ENCODE assay signal across 9 cellular contexts in the genomic region with DNA sequence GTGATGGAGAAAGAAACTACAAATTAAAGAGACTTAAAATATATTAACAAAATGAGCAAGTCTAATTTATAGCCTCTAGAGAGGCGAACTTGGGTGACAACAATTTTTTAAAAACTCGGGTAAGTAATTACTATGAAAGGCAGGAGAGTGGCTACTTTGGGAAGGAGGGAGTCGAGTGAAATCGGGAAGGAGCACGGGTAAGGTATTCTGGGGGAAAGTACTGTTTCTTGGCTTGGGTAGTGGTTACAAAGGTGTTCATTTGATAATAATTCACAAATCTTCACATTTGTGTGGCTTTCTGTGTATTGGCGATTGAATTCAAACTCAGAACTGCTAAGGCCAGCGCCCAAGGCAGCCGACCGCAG. TPM values are rescaled to one million over a fixed set of nuclear protein-coding genes. Genes with fewer than 3 reads are reported as not detected.
A peak's percentile ranks its signal among the peaks of the same experiment; 100 is the strongest.
DNase-seq lines count a peak whose midpoint lies in the region; ATAC-seq, FAIRE-seq and TF ChIP-seq lines count a peak whose summit lies in the region.
"Had no signal": no experiment of that assay in that cellular context is flagged by ENCODE, and none has a peak within 500 bp of the region (broad histone marks: within the 10 kb centered on the region; RNA-seq: fewer than 3 reads in every experiment).

No MANE protein-coding gene starts in this region.

- H3K4me2 ChIP-seq in A549: peak overlapping the region; percentile 94

- H3K27ac Mint-ChIP-seq in natural killer cell: peak overlapping the region in 1 of 2 donors; percentile 7

- H3K4me1 ChIP-seq in A549 (peaks cover 23% of the 10 kb centered on the region), HUES48 (ENCODE audit: control insufficient read depth, insufficient read depth, low read length) (peaks cover 17% of the 10 kb centered on the region), body of pancreas (peaks cover 37% of the 10 kb centered on the region)

- H3K9me3 Mint-ChIP-seq in natural killer cell: no peaks in the 10 kb centered on the region

- peaks cover 26 to 32% of the 10 kb centered on the region in 2 donors for H3K27me3 Mint-ChIP-seq in natural killer cell (ENCODE audit: low read depth in 2 of 2)

- ATAC-seq in A549 (no peak), body of pancreas (no peak), natural killer cell (no peak), HG03039 (IDR thresholded peaks at IDR 0.05; ENCODE audit: unreplicated experiment) (no peak), HG02763 (IDR thresholded peaks at IDR 0.05; ENCODE audit: unreplicated experiment) (no peak), GM21515 (IDR thresholded peaks at IDR 0.05; ENCODE audit: unreplicated experiment) (no peak)

- TF ChIP-seq RAD21 in A549 (conservative IDR thresholded peaks at IDR 0.05 in 1 of 2, IDR thresholded peaks at IDR 0.05 in 1 of 2): no peak

- TF ChIP-seq CTCF in A549 (IDR thresholded peaks at IDR 0.05): no peak
- no peak for TF ChIP-seq CTCF in body of pancreas (IDR thresholded peaks at IDR 0.05)
- no peak for TF ChIP-seq CTCF in natural killer cell (IDR thresholded peaks at IDR 0.05)

- no peaks in the 10 kb centered on the region for H3K36me3 ChIP-seq in HUES48 (ENCODE audit: control insufficient read depth, insufficient read depth, low read length)
- no peaks in the 10 kb centered on the region for H3K36me3 ChIP-seq in body of pancreas (replicated peaks in 1 of 2; ENCODE audit: insufficient read depth in 1 of 2, low read depth in 2 of 2)

- TF ChIP-seq POLR2A in A549 (IDR thresholded peaks at IDR 0.05; ENCODE audit: low read length) (no peak), body of pancreas (IDR thresholded peaks at IDR 0.05) (no peak)

- no peak for FAIRE-seq in A549 (lab: Jason Lieb, UNC)
- FAIRE-seq: frontal cortex had no signal

- H3K9me3 ChIP-seq in A549 (no peaks in the 10 kb centered on the region), HUES48 (ENCODE audit: control insufficient read depth, insufficient read depth, low read length) (no peaks in the 10 kb centered on the region), body of pancreas (no peaks in the 10 kb centered on the region)

- WGBS in A549 (ENCODE audit: missing lambda C conversion rate): 32% methylated on average over 9 of the region's 9 CpGs
- WGBS in body of pancreas, 2 donors: 29 to 36% methylated on average over 9 of the region's 9 CpGs

- TF ChIP-seq EP300 in A549 (IDR thresholded peaks at IDR 0.05): no peak

- peak overlapping the region; percentile 86 for H3K4me3 Mint-ChIP-seq in natural killer cell

- intact Hi-C loops in body of pancreas (cut with DNase I): no loop called here
- intact Hi-C loops in natural killer cell (cut with micrococcal nuclease): no loop called here

- H3K27me3 ChIP-seq in HUES48 (ENCODE audit: control insufficient read depth, insufficient read depth, low read length): peaks cover 43% of the 10 kb centered on the region
- no peaks in the 10 kb centered on the region for H3K27me3 ChIP-seq in body of pancreas

- H3K36me3 Mint-ChIP-seq in natural killer cell: no peaks in the 10 kb centered on the region

- H3K4me1 Mint-ChIP-seq in natural killer cell: peaks cover 9 to 18% of the 10 kb centered on the region in 2 donors

- no peak overlapping the region for H3K9ac ChIP-seq in HUES48 (ENCODE audit: low read depth, low read length)

- CTCF ChIA-PET in A549 (lab: Yijun Ruan, JAX): interaction anchor here (0.6 to 6.3 kb wide), 42 partner anchors 9 to 1856 kb away, joined by 3 to 143 read pairs (median 4); partner anchors contain the start of genes LDB3 and WAPL

- POLR2A ChIA-PET in A549 (lab: Yijun Ruan, JAX): interaction anchor here (1.0 to 3.3 kb wide), 14 partner anchors 9 to 358 kb away, joined by 3 to 49 read pairs (median 5); partner anchors contain the start of genes GRID1 and WAPL

- peak overlapping the region; percentile 92 to 94 for H3K27ac ChIP-seq in A549
- H3K27ac ChIP-seq in HUES48 (ENCODE audit: low read depth, low read length): peak overlapping the region; percentile 14
- H3K27ac ChIP-seq in body of pancreas: peak overlapping the region; percentile 88 to 94 (median 92)

- no peak overlapping the region; the same call in 2 of the 3 replicates for H3K4me3 ChIP-seq in A549
- no peak overlapping the region; the same call in 1 of the 2 replicates for H3K4me3 ChIP-seq in HUES48 (ENCODE audit: low read depth, low read length)
- H3K4me3 ChIP-seq in body of pancreas: no peak overlapping the region

- DNase-seq in A549 (ENCODE audit: low read depth in 1 of 2, low spot score in 1 of 2) (no peak), body of pancreas (no peak), natural killer cell (no peak), SIG-M5 treated with dmso at 0.1 percent for 504 hours (lab: John Stamatoyannopoulos, UW; ENCODE audit: unreplicated experiment) (no peak)

TF ChIP-seq in A549, 52 proteins besides CTCF, POLR2A, EP300 and RAD21 (continues in another document):
- TF ChIP-seq TFCP2L1 (CRISPR knock-in tag; IDR thresholded peaks at IDR 0.05) (no peak), ZNF302 (CRISPR knock-in tag; IDR thresholded peaks at IDR 0.05) (no peak), HDAC2 (IDR thresholded peaks at IDR 0.05) (no peak), RFX5 (IDR thresholded peaks at IDR 0.05) (no peak), HMGXB4 (CRISPR knock-in tag; IDR thresholded peaks at IDR 0.05; ENCODE audit: borderline replicate concordance) (no peak), NR3C1 (IDR thresholded peaks at IDR 0.05) (no peak), ELK1 (IDR thresholded peaks at IDR 0.05; ENCODE audit: low read depth, low read length) (no peak), RCOR1 (IDR thresholded peaks at IDR 0.05; ENCODE audit: low read depth, low read length) (no peak), HEYL (CRISPR knock-in tag; IDR thresholded peaks at IDR 0.05) (no peak), ZSCAN20 (CRISPR knock-in tag; IDR thresholded peaks at IDR 0.05) (no peak), FOSB (CRISPR knock-in tag; IDR thresholded peaks at IDR 0.05) (no peak)
- TF ChIP-seq, protein P1, sequence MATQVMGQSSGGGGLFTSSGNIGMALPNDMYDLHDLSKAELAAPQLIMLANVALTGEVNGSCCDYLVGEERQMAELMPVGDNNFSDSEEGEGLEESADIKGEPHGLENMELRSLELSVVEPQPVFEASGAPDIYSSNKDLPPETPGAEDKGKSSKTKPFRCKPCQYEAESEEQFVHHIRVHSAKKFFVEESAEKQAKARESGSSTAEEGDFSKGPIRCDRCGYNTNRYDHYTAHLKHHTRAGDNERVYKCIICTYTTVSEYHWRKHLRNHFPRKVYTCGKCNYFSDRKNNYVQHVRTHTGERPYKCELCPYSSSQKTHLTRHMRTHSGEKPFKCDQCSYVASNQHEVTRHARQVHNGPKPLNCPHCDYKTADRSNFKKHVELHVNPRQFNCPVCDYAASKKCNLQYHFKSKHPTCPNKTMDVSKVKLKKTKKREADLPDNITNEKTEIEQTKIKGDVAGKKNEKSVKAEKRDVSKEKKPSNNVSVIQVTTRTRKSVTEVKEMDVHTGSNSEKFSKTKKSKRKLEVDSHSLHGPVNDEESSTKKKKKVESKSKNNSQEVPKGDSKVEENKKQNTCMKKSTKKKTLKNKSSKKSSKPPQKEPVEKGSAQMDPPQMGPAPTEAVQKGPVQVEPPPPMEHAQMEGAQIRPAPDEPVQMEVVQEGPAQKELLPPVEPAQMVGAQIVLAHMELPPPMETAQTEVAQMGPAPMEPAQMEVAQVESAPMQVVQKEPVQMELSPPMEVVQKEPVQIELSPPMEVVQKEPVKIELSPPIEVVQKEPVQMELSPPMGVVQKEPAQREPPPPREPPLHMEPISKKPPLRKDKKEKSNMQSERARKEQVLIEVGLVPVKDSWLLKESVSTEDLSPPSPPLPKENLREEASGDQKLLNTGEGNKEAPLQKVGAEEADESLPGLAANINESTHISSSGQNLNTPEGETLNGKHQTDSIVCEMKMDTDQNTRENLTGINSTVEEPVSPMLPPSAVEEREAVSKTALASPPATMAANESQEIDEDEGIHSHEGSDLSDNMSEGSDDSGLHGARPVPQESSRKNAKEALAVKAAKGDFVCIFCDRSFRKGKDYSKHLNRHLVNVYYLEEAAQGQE (IDR thresholded peaks at IDR 0.05): no peak
- TF ChIP-seq, protein P2, sequence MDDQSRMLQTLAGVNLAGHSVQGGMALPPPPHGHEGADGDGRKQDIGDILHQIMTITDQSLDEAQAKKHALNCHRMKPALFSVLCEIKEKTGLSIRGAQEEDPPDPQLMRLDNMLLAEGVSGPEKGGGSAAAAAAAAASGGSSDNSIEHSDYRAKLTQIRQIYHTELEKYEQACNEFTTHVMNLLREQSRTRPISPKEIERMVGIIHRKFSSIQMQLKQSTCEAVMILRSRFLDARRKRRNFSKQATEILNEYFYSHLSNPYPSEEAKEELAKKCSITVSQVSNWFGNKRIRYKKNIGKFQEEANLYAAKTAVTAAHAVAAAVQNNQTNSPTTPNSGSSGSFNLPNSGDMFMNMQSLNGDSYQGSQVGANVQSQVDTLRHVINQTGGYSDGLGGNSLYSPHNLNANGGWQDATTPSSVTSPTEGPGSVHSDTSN (IDR thresholded peaks at IDR 0.05): no peak

RNA-seq across cellular contexts. Expression of gene GRID1, which starts 32.9 kb away (rescaled TPM):
- polyA plus RNA-seq in A549 (2011; rRNA removed) (0.30 and 0.49 TPM in 2 replicates), A549 (2017; fragmentation: RNase III; extraction: RNeasy Plus Mini Kit Qiagen cat#74134 plus additional on column Dnase treatment) (0.10 to 0.14 TPM (median 0.12 TPM) in 3 replicates)
- polyA plus RNA-seq in A549 (2012; cell fraction: cytosol; rRNA removed): 0.25 and 0.40 TPM in 2 replicates
- 0.35 and 0.43 TPM in 2 replicates for polyA plus RNA-seq in A549 (2012; cell fraction: nucleus; rRNA removed)
- polyA minus RNA-seq in A549 (2011; rRNA and poly(A)+ RNA removed): 1.2 and 1.5 TPM in 2 replicates
- total RNA-seq in body of pancreas (1 to 10 TPM; 1.0 to 1.6 TPM), natural killer cell (not detected)

Comparison
In these comparisons a context has a peak if more than half of its experiments do, and no peak if none do; other contexts are left out.
1. H3K27ac ChIP-seq: peak in every context shown above with its lines; median percentile 93 in A549; 92 in body of pancreas; 14 in HUES48.